12 cellular contexts compared by ENCODE assay signal in genomic region chr2:127688405-127688804, GRCh38. TPM values are rescaled to one million over a fixed set of nuclear protein-coding genes. Genes with fewer than 3 reads are reported as not detected.
"Had no signal": no experiment of that assay in that cellular context is flagged by ENCODE, and none has a peak within 500 bp of the region (broad histone marks: within the 10 kb centered on the region; RNA-seq: fewer than 3 reads in every experiment).

No MANE protein-coding gene starts in this region.

- DNase-seq: GM23248, GOT3, H7, H9, HCEC 1CT, HFFc6 had no signal

- ATAC-seq: GM23338, HCT116 had no signal

- H3K27ac ChIP-seq: GM23248 had no signal

- H3K4me2 ChIP-seq: GM23338 had no signal

- H3K36me3 ChIP-seq: HAP-1 had no signal

- H3K4me3 ChIP-seq: GM23248, GM23338, HAP-1 had no signal

- FAIRE-seq: H1, H54 had no signal

- H3K9ac ChIP-seq: GM23248 had no signal

- H2AFZ ChIP-seq: GM23248, GM23338 had no signal

RNA-seq across cellular contexts. Expression of gene SFT2D3, which starts 12.9 kb away (rescaled TPM):
- polyA plus RNA-seq: GM23248, GM23338 had no signal

RNA-seq across cellular contexts. Expression of gene GPR17, which starts 42.5 kb away (rescaled TPM):
- total RNA-seq: GM23248, GM23338, H1, H4, H7, HFFc6 had no signal
- polyA plus RNA-seq: GM23338 had no signal
